In genomic region chrX:11614253-11614652, GRCh38 we compare ENCODE assay signal across 3 cellular contexts. TPM values are rescaled to one million over a fixed set of nuclear protein-coding genes. Genes with fewer than 3 reads are reported as not detected.
"Had no signal": no experiment of that assay in that cellular context is flagged by ENCODE, and none has a peak within 500 bp of the region (broad histone marks: within the 10 kb centered on the region; RNA-seq: fewer than 3 reads in every experiment).

No MANE protein-coding gene starts in this region.

RNA-seq across cellular contexts. Expression of gene ARHGAP6, which starts 51.5 kb away (rescaled TPM):
- total RNA-seq: OCI-LY7, PC-9, RPMI7951 had no signal
